ENCODE assay signal across 8 cellular contexts in genomic region chr6:39724787-39725631, GRCh38. TPM values are rescaled to one million over a fixed set of nuclear protein-coding genes. Genes with fewer than 3 reads are reported as not detected.
DNase-seq lines count a peak whose midpoint lies in the region; ATAC-seq and TF ChIP-seq lines count a peak whose summit lies in the region.

KIF6 (minus strand) TSS chr6:39725408; CDS start chr6:39725310, 98 bp downstream.

- no peaks in the 10 kb centered on the region for H3K9me3 Mint-ChIP-seq in activated CD8-positive, alpha-beta T cell treated with anti-CD3 and anti-CD28 coated beads for 36 hours

- intact Hi-C loops in activated CD8-positive, alpha-beta T cell treated with anti-CD3 and anti-CD28 coated beads for 36 hours (cut with micrococcal nuclease), result no loop called here
- intact Hi-C loops in lower leg skin (cut with DNase I; ENCODE audit: low total_unique reads), result no loop called here

- POLR2A ChIA-PET in activated CD8-positive, alpha-beta T cell treated with anti-CD3 and anti-CD28 coated beads for 36 hours (lab: Charles Lee), result no interaction called here

- peak; percentile 85 for ATAC-seq in GM18873 (IDR thresholded peaks at IDR 0.05; ENCODE audit: low FRiP score, unreplicated experiment)
- peak; percentile 95 for ATAC-seq in HG03139 (IDR thresholded peaks at IDR 0.05; ENCODE audit: unreplicated experiment)
- peak; percentile 100 for ATAC-seq in activated CD8-positive, alpha-beta T cell treated with anti-CD3 and anti-CD28 coated beads for 36 hours

- no peaks in the 10 kb centered on the region for H3K36me3 ChIP-seq in ACC112 (ENCODE audit: insufficient read depth, low read length)
- H3K36me3 ChIP-seq in duodenal mucosa (ENCODE audit: control insufficient read depth in 1 of 2, insufficient read depth in 2 of 2, low read length in 2 of 2), result no peaks in the 10 kb centered on the region

- peaks cover 6% of the 10 kb centered on the region for H3K27me3 Mint-ChIP-seq in activated CD8-positive, alpha-beta T cell treated with anti-CD3 and anti-CD28 coated beads for 36 hours

- no peaks in the 10 kb centered on the region for H3K36me3 Mint-ChIP-seq in activated CD8-positive, alpha-beta T cell treated with anti-CD3 and anti-CD28 coated beads for 36 hours (ENCODE audit: low read depth)

- H3K79me2 ChIP-seq in ACC112 (ENCODE audit: control insufficient read depth, insufficient read depth, low read length, unreplicated experiment), result no peaks in the 10 kb centered on the region

- H3K27me3 ChIP-seq in ACC112 (ENCODE audit: insufficient read depth, low read length) (peaks cover 7% of the 10 kb centered on the region; the same call in 1 of the 2 replicates), duodenal mucosa (ENCODE audit: control insufficient read depth in 1 of 2, insufficient read depth in 2 of 2, low read length in 2 of 2) (no peaks in the 10 kb centered on the region)

- no peak within 1 kb of the TSS for H3K27ac Mint-ChIP-seq in activated CD8-positive, alpha-beta T cell treated with anti-CD3 and anti-CD28 coated beads for 36 hours

- H3K4me1 ChIP-seq in ACC112 (ENCODE audit: control insufficient read depth, insufficient read depth, low read length, unreplicated experiment) (no peaks in the 10 kb centered on the region), duodenal mucosa (ENCODE audit: control insufficient read depth in 1 of 2, insufficient read depth in 2 of 2, low read length in 2 of 2) (peaks cover 0 to 3% of the 10 kb centered on the region in 2 donors)

- H3K9me3 ChIP-seq in duodenal mucosa (ENCODE audit: control insufficient read depth in 1 of 2, low read length in 2 of 2), result no peaks in the 10 kb centered on the region

- H3K4me3 ChIP-seq in ACC112 (ENCODE audit: low read depth, low read length), result peak within 1 kb of the TSS; percentile 77
- H3K4me3 ChIP-seq in duodenal mucosa (ENCODE audit: low read depth in 1 of 2, low read length in 2 of 2), result peak within 1 kb of the TSS; percentile 51 to 78
- H3K4me3 ChIP-seq in lower leg skin (ENCODE audit: low read depth, poor library complexity, severe bottlenecking), result peak within 1 kb of the TSS; percentile 70

- no peak for TF ChIP-seq CTCF in activated CD8-positive, alpha-beta T cell treated with anti-CD3 and anti-CD28 coated beads for 36 hours (IDR thresholded peaks at IDR 0.05)
- no peak for TF ChIP-seq CTCF in lower leg skin (IDR thresholded peaks at IDR 0.05)

- H2AFZ ChIP-seq in ACC112 (ENCODE audit: low read length, unreplicated experiment), result peak within 1 kb of the TSS; percentile 77

- DNase-seq in NCI-H226, result peak; percentile 83
- DNase-seq in activated CD8-positive, alpha-beta T cell treated with anti-CD3 and anti-CD28 coated beads for 36 hours, result peak; percentile 87
- peak; percentile 87 to 96 for DNase-seq in lower leg skin (ENCODE audit: low spot score in 2 of 2)
- DNase-seq in stimulated activated CD4-positive, alpha-beta T cell treated with anti-CD3 and anti-CD28 coated beads, Interleukin-4, amount 100 ng/mL, for 1 hour, result peak; percentile 75

- H3K4me3 Mint-ChIP-seq in activated CD8-positive, alpha-beta T cell treated with anti-CD3 and anti-CD28 coated beads for 36 hours, result peak within 1 kb of the TSS; percentile 85

- WGBS in lower leg skin, 2 donors, result 7 to 9% methylated on average over 19 to 22 of the region's 58 CpGs

- peaks cover 2% of the 10 kb centered on the region for H3K4me1 Mint-ChIP-seq in activated CD8-positive, alpha-beta T cell treated with anti-CD3 and anti-CD28 coated beads for 36 hours (ENCODE audit: low read depth)

- no peak for TF ChIP-seq POLR2A in lower leg skin (IDR thresholded peaks at IDR 0.05)

- H3K9ac ChIP-seq in duodenal mucosa (ENCODE audit: low read depth in 1 of 2, low read length in 2 of 2), result peak within 1 kb of the TSS; percentile 3 to 29

- CTCF ChIA-PET in activated CD8-positive, alpha-beta T cell treated with anti-CD3 and anti-CD28 coated beads for 36 hours (lab: Charles Lee), result no interaction called here

- no peak within 1 kb of the TSS for H3K27ac ChIP-seq in ACC112 (ENCODE audit: low read depth, low read length)
- H3K27ac ChIP-seq in duodenal mucosa (ENCODE audit: low read depth, low read length), result no peak within 1 kb of the TSS

RNA-seq across cellular contexts. Expression of gene KIF6, which starts in this region (rescaled TPM):
- under 1 TPM; 0.13 to 0.14 TPM for total RNA-seq in activated CD8-positive, alpha-beta T cell treated with anti-CD3 and anti-CD28 coated beads for 36 hours
- total RNA-seq in lower leg skin, result under 1 TPM in 3 of 4 donors, not detected in 1; 0.10 to 0.61 (median 0.13) TPM

Comparison
In these comparisons a context has a peak if more than half of its experiments do, and no peak if none do; other contexts are left out.
1. Peak in DNase-seq and ATAC-seq in activated CD8-positive, alpha-beta T cell treated with anti-CD3 and anti-CD28 coated beads for 36 hours; RNA of the gene not detected or under 1 TPM.
2. Peak in DNase-seq and H3K4me3 ChIP-seq in lower leg skin; RNA of the gene not detected or under 1 TPM.